ENCODE assay signal across 21 cellular contexts in genomic region chr17:57419940-57420522, GRCh38.
A peak's percentile ranks its signal among the peaks of the same experiment; 100 is the strongest.
DNase-seq lines count a peak whose midpoint lies in the region; ATAC-seq lines count a peak whose summit lies in the region.
"Had no signal": no experiment of that assay in that cellular context is flagged by ENCODE, and none has a peak within 500 bp of the region (broad histone marks: within the 10 kb centered on the region; RNA-seq: fewer than 3 reads in every experiment).

No MANE protein-coding gene starts in this region.

- H3K27ac ChIP-seq in caudate nucleus (ENCODE audit: low read depth, low read length) = no peak overlapping the region
- H3K27ac ChIP-seq: 22Rv1, SK-N-MC, tibial nerve had no signal

- peaks cover 28% of the 10 kb centered on the region for H3K4me1 Mint-ChIP-seq in activated T-helper 17 cell treated with anti-CD3 and anti-CD28 coated beads, Interleukin-2, amount 50 U/mL, for 72 hours
- H3K4me1 Mint-ChIP-seq in stimulated activated naive B cell treated with anti-CD40 and anti-IgM and Interleukin-4, amounts not matched to agents 10 μg/mL and 1 μg/mL and 100 μg/mL, for 72 hours = peaks cover 65 to 88% of the 10 kb centered on the region in 2 donors
- peaks cover 27% of the 10 kb centered on the region for H3K4me1 Mint-ChIP-seq in T-helper 17 cell

- no peaks in the 10 kb centered on the region for H3K27me3 Mint-ChIP-seq in activated T-helper 17 cell treated with anti-CD3 and anti-CD28 coated beads, Interleukin-2, amount 50 U/mL, for 72 hours
- no peaks in the 10 kb centered on the region for H3K27me3 Mint-ChIP-seq in stimulated activated naive B cell treated with anti-CD40 and anti-IgM and Interleukin-4, amounts not matched to agents 10 μg/mL and 1 μg/mL and 100 μg/mL, for 72 hours
- no peaks in the 10 kb centered on the region for H3K27me3 Mint-ChIP-seq in T-helper 17 cell

- DNase-seq in DMS 273 (lab: John Stamatoyannopoulos, UW; ENCODE audit: unreplicated experiment) (peak; percentile 51), DMS 273 treated with DMSO at 0.1 percent for 48 hours (lab: John Stamatoyannopoulos, UW) (no peak), NCI-H2081 treated with DMSO at 0.1 percent for 48 hours (lab: John Stamatoyannopoulos, UW) (peak; percentile 82), T-helper 17 cell (no peak), putamen (ENCODE audit: low spot score) (no peak), caudate nucleus (lab: John Stamatoyannopoulos, UW) (no peak)
- DNase-seq in stimulated activated naive B cell treated with anti-CD40 and anti-IgM and Interleukin-4, amounts not matched to agents 10 μg/mL and 1 μg/mL and 100 μg/mL, for 72 hours = no peak
- DNase-seq: activated CD4-positive, alpha-beta T cell treated with anti-CD3 and anti-CD28 coated beads for 48 hours; activated naive CD4-positive, alpha-beta T cell; anterior cingulate cortex; C1 segment of cervical spinal cord; DMS79 treated with DMSO at 0.1 percent for 48 hours; KBM-7; NCI-H1436; stimulated activated CD4-positive, alpha-beta T cell treated with anti-CD3 and anti-CD28 coated beads, Interleukin-15, amount 100 ng/mL, for 24 hours; stimulated activated naive CD4-positive, alpha-beta T cell had no signal

- peak overlapping the region; percentile 17 for H3K27ac Mint-ChIP-seq in activated T-helper 17 cell treated with anti-CD3 and anti-CD28 coated beads, Interleukin-2, amount 50 U/mL, for 72 hours
- peak overlapping the region; percentile 84 for H3K27ac Mint-ChIP-seq in stimulated activated naive B cell treated with anti-CD40 and anti-IgM and Interleukin-4, amounts not matched to agents 10 μg/mL and 1 μg/mL and 100 μg/mL, for 72 hours
- no peak overlapping the region for H3K27ac Mint-ChIP-seq in T-helper 17 cell

- H3K9me3 ChIP-seq in T-helper 17 cell (ENCODE audit: control insufficient read depth, low read length, poor library complexity, severe bottlenecking) = no peaks in the 10 kb centered on the region
- H3K9me3 ChIP-seq: tibial nerve had no signal

- H3K9me3 Mint-ChIP-seq in activated T-helper 17 cell treated with anti-CD3 and anti-CD28 coated beads, Interleukin-2, amount 50 U/mL, for 72 hours = no peaks in the 10 kb centered on the region
- peaks cover 1 to 4% of the 10 kb centered on the region in 2 donors for H3K9me3 Mint-ChIP-seq in stimulated activated naive B cell treated with anti-CD40 and anti-IgM and Interleukin-4, amounts not matched to agents 10 μg/mL and 1 μg/mL and 100 μg/mL, for 72 hours

- no peak for ATAC-seq in activated T-helper 17 cell treated with anti-CD3 and anti-CD28 coated beads, Interleukin-2, amount 50 U/mL, for 72 hours (replicated peaks)
- no peak for ATAC-seq in stimulated activated naive B cell treated with anti-CD40 and anti-IgM and Interleukin-4, amounts not matched to agents 10 μg/mL and 1 μg/mL and 100 μg/mL, for 72 hours (replicated peaks)
- no peak for ATAC-seq in T-helper 17 cell

- no peak overlapping the region for H3K4me3 Mint-ChIP-seq in activated T-helper 17 cell treated with anti-CD3 and anti-CD28 coated beads, Interleukin-2, amount 50 U/mL, for 72 hours
- no peak overlapping the region for H3K4me3 Mint-ChIP-seq in stimulated activated naive B cell treated with anti-CD40 and anti-IgM and Interleukin-4, amounts not matched to agents 10 μg/mL and 1 μg/mL and 100 μg/mL, for 72 hours
- H3K4me3 Mint-ChIP-seq in T-helper 17 cell = no peak overlapping the region
- H3K4me3 Mint-ChIP-seq: neural crest cell had no signal

- H3K36me3 Mint-ChIP-seq in activated T-helper 17 cell treated with anti-CD3 and anti-CD28 coated beads, Interleukin-2, amount 50 U/mL, for 72 hours (ENCODE audit: low read depth) = peaks cover 23% of the 10 kb centered on the region
- H3K36me3 Mint-ChIP-seq in stimulated activated naive B cell treated with anti-CD40 and anti-IgM and Interleukin-4, amounts not matched to agents 10 μg/mL and 1 μg/mL and 100 μg/mL, for 72 hours = peaks cover 32 to 66% of the 10 kb centered on the region in 2 donors
- no peaks in the 10 kb centered on the region for H3K36me3 Mint-ChIP-seq in T-helper 17 cell (ENCODE audit: low read depth)

Comparison
In these comparisons a context has a peak if more than half of its experiments do, and no peak if none do; other contexts are left out.
1. DNase-seq: peak in DMS 273 (single experiment) and NCI-H2081 treated with DMSO at 0.1 percent for 48 hours (single experiment); none in DMS 273 treated with DMSO at 0.1 percent for 48 hours (single experiment), stimulated activated naive B cell treated with anti-CD40 and anti-IgM and Interleukin-4, amounts not matched to agents 10 μg/mL and 1 μg/mL and 100 μg/mL, for 72 hours (single experiment), T-helper 17 cell (0 of 3), putamen (single experiment) and caudate nucleus (0 of 61).